Comparison of ENCODE assay signal across 13 cellular contexts in genomic region chr14:75978249-75978731, GRCh38. TPM values are rescaled to one million over a fixed set of nuclear protein-coding genes. Genes with fewer than 3 reads are reported as not detected.
DNase-seq lines count a peak whose midpoint lies in the region; ATAC-seq and TF ChIP-seq lines count a peak whose summit lies in the region.
"Had no signal": no experiment of that assay in that cellular context is flagged by ENCODE, and none has a peak within 500 bp of the region (broad histone marks: within the 10 kb centered on the region; RNA-seq: fewer than 3 reads in every experiment).

No MANE protein-coding gene starts in this region.

- peaks cover 5% of the 10 kb centered on the region for H3K4me1 ChIP-seq in RWPE2 (ENCODE audit: insufficient read depth, poor library complexity, severe bottlenecking)
- peaks cover 57% of the 10 kb centered on the region for H3K4me1 ChIP-seq in vagina

- intact Hi-C loops in vagina (cut with DNase I) = loop anchor here (10.0 kb wide), 1 partner anchor 73 kb away; no protein-coding TSS in a partner anchor

- H3K4me1 Mint-ChIP-seq in glutamatergic neuron (ENCODE audit: low read depth, unreplicated experiment) = peaks cover 42% of the 10 kb centered on the region

- peak overlapping the region; percentile 69 for H3K4me3 Mint-ChIP-seq in glutamatergic neuron (ENCODE audit: unreplicated experiment)

- no peaks in the 10 kb centered on the region for H3K27me3 ChIP-seq in RWPE2 (ENCODE audit: insufficient read depth, poor library complexity, severe bottlenecking)
- H3K27me3 ChIP-seq in vagina = no peaks in the 10 kb centered on the region
- H3K27me3 ChIP-seq: brain microvascular endothelial cell, left lung had no signal

- no peak for TF ChIP-seq POLR2A in vagina (IDR thresholded peaks at IDR 0.05)

- no peak overlapping the region for H3K27ac ChIP-seq in RWPE2 (ENCODE audit: poor library complexity, severe bottlenecking)
- H3K27ac ChIP-seq in vagina = peak overlapping the region; percentile 95
- H3K27ac ChIP-seq: brain microvascular endothelial cell, left lung had no signal

- no peak overlapping the region for H3K4me3 ChIP-seq in RWPE2 (ENCODE audit: severe bottlenecking)
- H3K4me3 ChIP-seq in vagina = no peak overlapping the region

- no peaks in the 10 kb centered on the region for H3K36me3 Mint-ChIP-seq in glutamatergic neuron (ENCODE audit: unreplicated experiment)

- ATAC-seq in RWPE2 (ENCODE audit: low read depth) = peak; percentile 16; the same call in 1 of the 3 replicates
- no peak for ATAC-seq in GM19035 (IDR thresholded peaks at IDR 0.05; ENCODE audit: unreplicated experiment)
- ATAC-seq: left lung had no signal

- DNase-seq in stimulated activated CD4-positive, alpha-beta T cell treated with anti-CD3 and anti-CD28 coated beads, Interleukin-15, amount 100 ng/mL, for 24 hours = peak; percentile 11
- no peak for DNase-seq in stimulated activated CD4-positive, alpha-beta T cell treated with anti-CD3 and anti-CD28 coated beads, Interleukin-1b, Interleukin-23, amount 100 ng/mL, for 48 hours
- DNase-seq in RWPE2 (ENCODE audit: low spot score) = no peak
- peak; percentile 29 for DNase-seq in glutamatergic neuron
- DNase-seq in vagina (ENCODE audit: extremely low spot score in 2 of 2) = peak in 1 of 2 donors; percentile 86
- no peak for DNase-seq in NCI-H526 treated with DMSO at 0.1 percent for 48 hours (lab: John Stamatoyannopoulos, UW)
- DNase-seq in amniotic stem cell (lab: John Stamatoyannopoulos, UW) = no peak
- DNase-seq: brain microvascular endothelial cell, DMS79 treated with DMSO at 0.1 percent for 48 hours, NCI-H1105 treated with DMSO at 0.1 percent for 48 hours, SHP77 treated with DMSO at 0.1 percent for 48 hours had no signal

- no peaks in the 10 kb centered on the region for H3K36me3 ChIP-seq in RWPE2 (ENCODE audit: low read depth)
- H3K36me3 ChIP-seq in vagina = no peaks in the 10 kb centered on the region
- H3K36me3 ChIP-seq: brain microvascular endothelial cell, left lung had no signal

- peaks cover 11% of the 10 kb centered on the region for H3K9me3 Mint-ChIP-seq in glutamatergic neuron (ENCODE audit: unreplicated experiment)

- H3K27ac Mint-ChIP-seq in glutamatergic neuron (ENCODE audit: unreplicated experiment) = peak overlapping the region; percentile 62

- H3K27me3 Mint-ChIP-seq in glutamatergic neuron (ENCODE audit: unreplicated experiment) = peaks cover 6% of the 10 kb centered on the region

- no peaks in the 10 kb centered on the region for H3K9me3 ChIP-seq in RWPE2 (ENCODE audit: severe bottlenecking)
- H3K9me3 ChIP-seq in vagina = no peaks in the 10 kb centered on the region
- H3K9me3 ChIP-seq: left lung had no signal

- TF ChIP-seq CTCF in RWPE2 (IDR thresholded peaks at IDR 0.05; ENCODE audit: poor library complexity, severe bottlenecking) (no peak), glutamatergic neuron (IDR thresholded peaks at IDR 0.05; ENCODE audit: partially characterized antibody, unreplicated experiment) (no peak), vagina (IDR thresholded peaks at IDR 0.05) (no peak)

RNA-seq across cellular contexts. Expression of gene TGFB3, which starts 3.5 kb away (rescaled TPM):
- total RNA-seq in glutamatergic neuron (ENCODE audit: unreplicated experiment) (55.7 TPM), vagina (19.2 TPM)

RNA-seq across cellular contexts. Expression of gene IFT43, which starts 7.3 kb away (rescaled TPM):
- total RNA-seq in glutamatergic neuron (ENCODE audit: unreplicated experiment) (30.2 TPM), vagina (47.4 TPM)

Comparison
In these comparisons a context has a peak if more than half of its experiments do, and no peak if none do; other contexts are left out.
1. DNase-seq: peak in stimulated activated CD4-positive, alpha-beta T cell treated with anti-CD3 and anti-CD28 coated beads, Interleukin-15, amount 100 ng/mL, for 24 hours (single experiment) and glutamatergic neuron (single experiment); none in stimulated activated CD4-positive, alpha-beta T cell treated with anti-CD3 and anti-CD28 coated beads, Interleukin-1b, Interleukin-23, amount 100 ng/mL, for 48 hours (single experiment), RWPE2 (single experiment), NCI-H526 treated with DMSO at 0.1 percent for 48 hours (single experiment) and amniotic stem cell (single experiment).